Comparison of ENCODE assay signal across 1 cellular context in the genomic region with DNA sequence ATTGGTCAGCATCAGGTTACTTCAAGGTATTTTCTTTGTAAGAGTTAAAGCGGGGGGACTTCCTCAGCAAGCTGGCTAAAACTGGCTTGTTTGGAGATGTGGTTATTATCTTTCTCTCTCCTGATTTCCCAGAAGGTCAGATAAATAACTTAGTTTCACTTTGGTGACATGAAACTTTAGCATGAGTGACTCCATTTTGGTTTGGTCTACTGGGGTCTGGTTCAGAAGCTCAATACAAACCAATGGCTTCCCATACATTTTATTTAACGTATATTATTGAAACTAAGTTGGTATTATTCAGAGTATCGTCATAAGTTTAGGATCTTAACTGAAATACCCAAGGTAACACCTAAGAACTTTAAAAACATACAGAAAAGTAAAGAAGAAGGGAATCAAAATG.
A peak's percentile ranks its signal among the peaks of the same experiment; 100 is the strongest.
TF ChIP-seq lines count a peak whose summit lies in the region.

No MANE protein-coding gene starts in this region.

TF ChIP-seq in K562, 482 proteins besides CTCF, POLR2A, EP300 and RAD21 (continued from another document and continues in another):
- TF ChIP-seq XRCC4 (IDR thresholded peaks at IDR 0.05; ENCODE audit: extremely low read depth, insufficient read depth, insufficient read length) (no peak), TAL1 (IDR thresholded peaks at IDR 0.05) (no peak), ZNF444 (CRISPR knock-in tag; IDR thresholded peaks at IDR 0.05) (peak; percentile 85), HNRNPH1 (optimal IDR thresholded peaks at IDR 0.05; ENCODE audit: low read depth, low read length) (no peak), XRCC5 (IDR thresholded peaks at IDR 0.05; ENCODE audit: low read depth, low read length) (no peak), CREBBP (IDR thresholded peaks at IDR 0.05; ENCODE audit: low read depth, low read length) (no peak), ZNF668 (CRISPR knock-in tag; IDR thresholded peaks at IDR 0.05) (peak; percentile 96), ZNF586 (CRISPR knock-in tag; conservative IDR thresholded peaks at IDR 0.05) (peak; percentile 68; the same call in 1 of the 2 replicates), CEBPG (CRISPR knock-in tag; IDR thresholded peaks at IDR 0.05) (no peak), CEBPG (tag; conservative IDR thresholded peaks at IDR 0.05 in 1 of 2, IDR thresholded peaks at IDR 0.05 in 1 of 2) (no peak), SIN3B (IDR thresholded peaks at IDR 0.05; ENCODE audit: low read depth) (no peak), HES1 (IDR thresholded peaks at IDR 0.05; ENCODE audit: low read depth) (no peak), TCFL5 (CRISPR knock-in tag; conservative IDR thresholded peaks at IDR 0.05) (peak; percentile 92), ZNF23 (CRISPR knock-in tag; IDR thresholded peaks at IDR 0.05) (peak; percentile 79), ZNF445 (CRISPR knock-in tag; IDR thresholded peaks at IDR 0.05; ENCODE audit: low read depth) (peak; percentile 73; the same call in 1 of the 2 replicates), HBP1 (CRISPR knock-in tag; IDR thresholded peaks at IDR 0.05) (0 out of 2 replicates have a peak, but pooled peaks have one; percentile 47), POLR2H (tag; IDR thresholded peaks at IDR 0.05; ENCODE audit: low read depth) (peak; percentile 85; the same call in 1 of the 2 replicates), ADNP (tag; IDR thresholded peaks at IDR 0.05) (peak; percentile 56; the same call in 1 of the 2 replicates), ZBTB26 (CRISPR knock-in tag; IDR thresholded peaks at IDR 0.05) (peak; percentile 83; the same call in 1 of the 2 replicates), SMARCA5 (IDR thresholded peaks at IDR 0.05) (no peak), GABPB2 (CRISPR knock-in tag; conservative IDR thresholded peaks at IDR 0.05) (peak; percentile 73; the same call in 1 of the 2 replicates), MED1 (CRISPR knock-in tag; IDR thresholded peaks at IDR 0.05; ENCODE audit: borderline replicate concordance) (no peak), NKRF (IDR thresholded peaks at IDR 0.05; ENCODE audit: borderline replicate concordance) (no peak), MAZ (CRISPR knock-in tag; conservative IDR thresholded peaks at IDR 0.05 in 1 of 2, IDR thresholded peaks at IDR 0.05 in 1 of 2) (peak in 1 of 2 experiments; percentile 76; a peak in 2 of 4 replicates), CAMTA2 (CRISPR knock-in tag; conservative IDR thresholded peaks at IDR 0.05) (no peak), ZNF175 (CRISPR knock-in tag; IDR thresholded peaks at IDR 0.05; ENCODE audit: low read depth) (peak; percentile 99), RHOXF2B (CRISPR knock-in tag; conservative IDR thresholded peaks at IDR 0.05) (peak; percentile 83; the same call in 1 of the 2 replicates), ZNF695 (CRISPR knock-in tag; IDR thresholded peaks at IDR 0.05) (no peak), MTF1 (CRISPR knock-in tag; IDR thresholded peaks at IDR 0.05; ENCODE audit: borderline replicate concordance) (peak; percentile 51; the same call in 1 of the 2 replicates), ZNF121 (CRISPR knock-in tag; conservative IDR thresholded peaks at IDR 0.05) (no peak), NFIC (IDR thresholded peaks at IDR 0.05) (no peak), ZNF140 (CRISPR knock-in tag; IDR thresholded peaks at IDR 0.05) (no peak), ZNF311 (CRISPR knock-in tag; IDR thresholded peaks at IDR 0.05) (peak; percentile 96), STAG1 (CRISPR knock-in tag; IDR thresholded peaks at IDR 0.05; ENCODE audit: borderline replicate concordance) (no peak), TSC22D4 (tag; IDR thresholded peaks at IDR 0.05) (no peak), ZNF583 (CRISPR knock-in tag; IDR thresholded peaks at IDR 0.05) (peak; percentile 98), FOXA3 (CRISPR knock-in tag; conservative IDR thresholded peaks at IDR 0.05 in 1 of 2, IDR thresholded peaks at IDR 0.05 in 1 of 2) (0 out of 4 replicates have a peak, but pooled peaks of 1 of the 2 experiments have one; percentile 5), ZNF655 (CRISPR knock-in tag; IDR thresholded peaks at IDR 0.05) (no peak), TSHZ1 (CRISPR knock-in tag; IDR thresholded peaks at IDR 0.05) (peak; percentile 93), HMBOX1 (IDR thresholded peaks at IDR 0.05) (no peak), ZNF75A (CRISPR knock-in tag; IDR thresholded peaks at IDR 0.05) (peak; percentile 59; the same call in 1 of the 2 replicates), ZNF174 (CRISPR knock-in tag; IDR thresholded peaks at IDR 0.05) (no peak), ZNF398 (CRISPR knock-in tag; IDR thresholded peaks at IDR 0.05) (peak; percentile 47; the same call in 1 of the 2 replicates), PTRF (tag; IDR thresholded peaks at IDR 0.05) (peak; percentile 92)
- TF ChIP-seq, protein P1, sequence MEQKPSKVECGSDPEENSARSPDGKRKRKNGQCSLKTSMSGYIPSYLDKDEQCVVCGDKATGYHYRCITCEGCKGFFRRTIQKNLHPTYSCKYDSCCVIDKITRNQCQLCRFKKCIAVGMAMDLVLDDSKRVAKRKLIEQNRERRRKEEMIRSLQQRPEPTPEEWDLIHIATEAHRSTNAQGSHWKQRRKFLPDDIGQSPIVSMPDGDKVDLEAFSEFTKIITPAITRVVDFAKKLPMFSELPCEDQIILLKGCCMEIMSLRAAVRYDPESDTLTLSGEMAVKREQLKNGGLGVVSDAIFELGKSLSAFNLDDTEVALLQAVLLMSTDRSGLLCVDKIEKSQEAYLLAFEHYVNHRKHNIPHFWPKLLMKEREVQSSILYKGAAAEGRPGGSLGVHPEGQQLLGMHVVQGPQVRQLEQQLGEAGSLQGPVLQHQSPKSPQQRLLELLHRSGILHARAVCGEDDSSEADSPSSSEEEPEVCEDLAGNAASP (IDR thresholded peaks at IDR 0.05): no peak
- TF ChIP-seq, protein P2, sequence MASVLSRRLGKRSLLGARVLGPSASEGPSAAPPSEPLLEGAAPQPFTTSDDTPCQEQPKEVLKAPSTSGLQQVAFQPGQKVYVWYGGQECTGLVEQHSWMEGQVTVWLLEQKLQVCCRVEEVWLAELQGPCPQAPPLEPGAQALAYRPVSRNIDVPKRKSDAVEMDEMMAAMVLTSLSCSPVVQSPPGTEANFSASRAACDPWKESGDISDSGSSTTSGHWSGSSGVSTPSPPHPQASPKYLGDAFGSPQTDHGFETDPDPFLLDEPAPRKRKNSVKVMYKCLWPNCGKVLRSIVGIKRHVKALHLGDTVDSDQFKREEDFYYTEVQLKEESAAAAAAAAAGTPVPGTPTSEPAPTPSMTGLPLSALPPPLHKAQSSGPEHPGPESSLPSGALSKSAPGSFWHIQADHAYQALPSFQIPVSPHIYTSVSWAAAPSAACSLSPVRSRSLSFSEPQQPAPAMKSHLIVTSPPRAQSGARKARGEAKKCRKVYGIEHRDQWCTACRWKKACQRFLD (CRISPR knock-in tag; IDR thresholded peaks at IDR 0.05): peak; percentile 99
- TF ChIP-seq, protein P3, sequence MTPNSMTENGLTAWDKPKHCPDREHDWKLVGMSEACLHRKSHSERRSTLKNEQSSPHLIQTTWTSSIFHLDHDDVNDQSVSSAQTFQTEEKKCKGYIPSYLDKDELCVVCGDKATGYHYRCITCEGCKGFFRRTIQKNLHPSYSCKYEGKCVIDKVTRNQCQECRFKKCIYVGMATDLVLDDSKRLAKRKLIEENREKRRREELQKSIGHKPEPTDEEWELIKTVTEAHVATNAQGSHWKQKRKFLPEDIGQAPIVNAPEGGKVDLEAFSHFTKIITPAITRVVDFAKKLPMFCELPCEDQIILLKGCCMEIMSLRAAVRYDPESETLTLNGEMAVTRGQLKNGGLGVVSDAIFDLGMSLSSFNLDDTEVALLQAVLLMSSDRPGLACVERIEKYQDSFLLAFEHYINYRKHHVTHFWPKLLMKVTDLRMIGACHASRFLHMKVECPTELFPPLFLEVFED (CRISPR knock-in tag; conservative IDR thresholded peaks at IDR 0.05): peak; percentile 38; the same call in 1 of the 2 replicates
